10 cellular contexts compared by ENCODE assay signal in genomic region chr5:39376293-39376714, GRCh38. TPM values are rescaled to one million over a fixed set of nuclear protein-coding genes. Genes with fewer than 3 reads are reported as not detected.
DNase-seq lines count a peak whose midpoint lies in the region; ATAC-seq, FAIRE-seq and TF ChIP-seq lines count a peak whose summit lies in the region.
"Had no signal": no experiment of that assay in that cellular context is flagged by ENCODE, and none has a peak within 500 bp of the region (broad histone marks: within the 10 kb centered on the region; RNA-seq: fewer than 3 reads in every experiment).

No MANE protein-coding gene starts in this region.

- no peak overlapping the region for H3K9ac ChIP-seq in Loucy (ENCODE audit: low read depth, low read length, poor library complexity, severe bottlenecking)
- H3K9ac ChIP-seq: BLaER1 treated with 17β-estradiol and CSF1 and Interleukin-3, amounts not matched to agents 10 nM and 100 nM had no signal

- no peak overlapping the region for H3K4me2 ChIP-seq in Loucy (ENCODE audit: low read depth, low read length, poor library complexity, severe bottlenecking)
- H3K4me2 ChIP-seq: BLaER1 treated with 17β-estradiol and CSF1 and Interleukin-3, amounts not matched to agents 10 nM and 100 nM had no signal

- H3K79me2 ChIP-seq in Loucy (ENCODE audit: insufficient read depth, low read length), result no peaks in the 10 kb centered on the region

- H3K36me3 ChIP-seq in Loucy (ENCODE audit: insufficient read depth, low read length) (no peaks in the 10 kb centered on the region), bronchial epithelial cell (ENCODE audit: control insufficient read depth, insufficient read depth, low read length) (no peaks in the 10 kb centered on the region)

- TF ChIP-seq CTCF in Loucy (conservative IDR thresholded peaks at IDR 0.05; ENCODE audit: low read length), result peak; percentile 94
- TF ChIP-seq CTCF in bronchial epithelial cell (IDR thresholded peaks at IDR 0.05; ENCODE audit: insufficient read depth, low read length, severe bottlenecking), result peak; percentile 72

- DNase-seq in NCI-H2196 (lab: John Stamatoyannopoulos, UW; ENCODE audit: unreplicated experiment) (peak; percentile 63), NCI-H2196 treated with DMSO at 0.1 percent for 48 hours (lab: John Stamatoyannopoulos, UW; ENCODE audit: unreplicated experiment) (no peak), H4 (ENCODE audit: low spot score) (peak; percentile 68), SIG-M5 (lab: John Stamatoyannopoulos, UW) (peak; percentile 14), bronchial epithelial cell (ENCODE audit: low read depth) (peak; percentile 71), left kidney (ENCODE audit: low read depth, low spot score) (peak; percentile 80)
- peak; percentile 37 to 40 for DNase-seq in stimulated activated naive CD8-positive, alpha-beta T cell treated with anti-CD3 and anti-CD28 coated beads, Interleukin-15, amount 100 ng/mL, for 72 hours

- H3F3A ChIP-seq in Loucy (ENCODE audit: low read depth), result no peaks in the 10 kb centered on the region

- H3K27ac Mint-ChIP-seq in stimulated activated naive CD8-positive, alpha-beta T cell treated with anti-CD3 and anti-CD28 coated beads, Interleukin-15, amount 100 ng/mL, for 72 hours, result no peak overlapping the region

- H3K4me3 ChIP-seq in Loucy (ENCODE audit: low read length, poor library complexity, severe bottlenecking), result no peak overlapping the region
- no peak overlapping the region for H3K4me3 ChIP-seq in bronchial epithelial cell (ENCODE audit: low read depth, low read length)
- H3K4me3 ChIP-seq: BLaER1 treated with 17β-estradiol and CSF1 and Interleukin-3, amounts not matched to agents 10 nM and 100 nM had no signal

- no peaks in the 10 kb centered on the region for H3K9me3 Mint-ChIP-seq in stimulated activated naive CD8-positive, alpha-beta T cell treated with anti-CD3 and anti-CD28 coated beads, Interleukin-15, amount 100 ng/mL, for 72 hours
- H3K9me3 Mint-ChIP-seq: central memory CD8-positive, alpha-beta T cell had no signal

- H3K4me3 Mint-ChIP-seq in stimulated activated naive CD8-positive, alpha-beta T cell treated with anti-CD3 and anti-CD28 coated beads, Interleukin-15, amount 100 ng/mL, for 72 hours, result no peak overlapping the region
- H3K4me3 Mint-ChIP-seq: central memory CD8-positive, alpha-beta T cell had no signal

- H3K9me2 ChIP-seq in Loucy (replicated peaks; ENCODE audit: low read depth, low read length), result no peaks in the 10 kb centered on the region

- H3K9me3 ChIP-seq in Loucy (ENCODE audit: insufficient read depth, low read depth, low read length), result no peaks in the 10 kb centered on the region
- H3K9me3 ChIP-seq: BLaER1 treated with 17β-estradiol and CSF1 and Interleukin-3, amounts not matched to agents 10 nM and 100 nM had no signal

- peak; percentile 40 for FAIRE-seq in bronchial epithelial cell (lab: Jason Lieb, UNC)

- no peaks in the 10 kb centered on the region for H3K4me1 ChIP-seq in Loucy (ENCODE audit: insufficient read depth, low read length, poor library complexity, severe bottlenecking)
- H3K4me1 ChIP-seq: BLaER1 treated with 17β-estradiol and CSF1 and Interleukin-3, amounts not matched to agents 10 nM and 100 nM had no signal

- H3K27me3 ChIP-seq in Loucy (ENCODE audit: insufficient read depth, low read length, poor library complexity, severe bottlenecking) (no peaks in the 10 kb centered on the region), bronchial epithelial cell (ENCODE audit: control insufficient read depth, insufficient read depth, low read length) (no peaks in the 10 kb centered on the region)
- H3K27me3 ChIP-seq: BLaER1 treated with 17β-estradiol and CSF1 and Interleukin-3, amounts not matched to agents 10 nM and 100 nM had no signal

- H2AFZ ChIP-seq in Loucy (ENCODE audit: low read length), result no peak overlapping the region

- no peaks in the 10 kb centered on the region for H3K4me1 Mint-ChIP-seq in stimulated activated naive CD8-positive, alpha-beta T cell treated with anti-CD3 and anti-CD28 coated beads, Interleukin-15, amount 100 ng/mL, for 72 hours

- no peaks in the 10 kb centered on the region for H4K20me1 ChIP-seq in Loucy (ENCODE audit: insufficient read depth, low read length, poor library complexity, severe bottlenecking)

- peak; percentile 70 for ATAC-seq in stimulated activated naive CD8-positive, alpha-beta T cell treated with anti-CD3 and anti-CD28 coated beads, Interleukin-15, amount 100 ng/mL, for 72 hours

- H3K27me3 Mint-ChIP-seq in stimulated activated naive CD8-positive, alpha-beta T cell treated with anti-CD3 and anti-CD28 coated beads, Interleukin-15, amount 100 ng/mL, for 72 hours, result peaks cover 8% of the 10 kb centered on the region

RNA-seq across cellular contexts. Expression of gene C9, which starts 12.0 kb away (rescaled TPM):
- total RNA-seq in H4 (2014; rRNA removed; shearing (Covaris generic)), result not detected in 2 replicates
- total RNA-seq in bronchial epithelial cell, result not detected in 2 replicates

RNA-seq across cellular contexts. Expression of gene DAB2, which starts 48.5 kb away (rescaled TPM):
- total RNA-seq in H4 (2014; rRNA removed; shearing (Covaris generic)), result 16.7 and 17.6 TPM in 2 replicates
- 0.51 and 0.79 TPM in 2 replicates for total RNA-seq in bronchial epithelial cell
